ENCODE assay signal across 1 cellular context in the genomic region with DNA sequence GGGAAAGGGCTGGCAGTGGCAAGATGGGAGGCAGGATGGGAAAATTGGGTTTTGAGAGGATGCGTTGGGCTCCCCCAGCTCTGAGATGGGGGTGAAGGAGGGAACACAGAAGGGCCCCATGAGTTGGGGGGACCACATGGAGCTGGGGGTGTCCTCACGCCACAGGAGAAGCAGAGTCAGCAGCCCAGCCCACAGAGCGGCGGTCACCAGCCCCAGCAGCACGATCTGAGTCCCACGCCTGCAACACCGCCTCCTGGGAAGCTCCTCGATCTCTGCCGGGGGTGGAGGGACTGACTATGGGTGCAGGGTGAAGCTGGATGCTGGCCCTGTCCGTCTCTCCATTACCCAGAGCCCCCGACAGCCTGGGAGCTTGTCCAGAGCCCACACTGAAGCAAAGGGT.
TF ChIP-seq lines count a peak whose summit lies in the region.

No MANE protein-coding gene starts in this region.

TF ChIP-seq in GM12878, 131 proteins besides CTCF, POLR2A, EP300 and RAD21:
- TF ChIP-seq IKZF1 (conservative IDR thresholded peaks at IDR 0.05) = peak; percentile 53
- TF ChIP-seq MEF2A (IDR thresholded peaks at IDR 0.05; ENCODE audit: insufficient read depth, low read depth, low read length) = no peak
- TF ChIP-seq BHLHE40 (IDR thresholded peaks at IDR 0.05; ENCODE audit: borderline replicate concordance in 1 of 2, low read depth in 2 of 2, low read length in 1 of 2) = peak in 1 of 2 experiments; percentile 61; a peak in 1 of 4 replicates
- TF ChIP-seq, protein P1, sequence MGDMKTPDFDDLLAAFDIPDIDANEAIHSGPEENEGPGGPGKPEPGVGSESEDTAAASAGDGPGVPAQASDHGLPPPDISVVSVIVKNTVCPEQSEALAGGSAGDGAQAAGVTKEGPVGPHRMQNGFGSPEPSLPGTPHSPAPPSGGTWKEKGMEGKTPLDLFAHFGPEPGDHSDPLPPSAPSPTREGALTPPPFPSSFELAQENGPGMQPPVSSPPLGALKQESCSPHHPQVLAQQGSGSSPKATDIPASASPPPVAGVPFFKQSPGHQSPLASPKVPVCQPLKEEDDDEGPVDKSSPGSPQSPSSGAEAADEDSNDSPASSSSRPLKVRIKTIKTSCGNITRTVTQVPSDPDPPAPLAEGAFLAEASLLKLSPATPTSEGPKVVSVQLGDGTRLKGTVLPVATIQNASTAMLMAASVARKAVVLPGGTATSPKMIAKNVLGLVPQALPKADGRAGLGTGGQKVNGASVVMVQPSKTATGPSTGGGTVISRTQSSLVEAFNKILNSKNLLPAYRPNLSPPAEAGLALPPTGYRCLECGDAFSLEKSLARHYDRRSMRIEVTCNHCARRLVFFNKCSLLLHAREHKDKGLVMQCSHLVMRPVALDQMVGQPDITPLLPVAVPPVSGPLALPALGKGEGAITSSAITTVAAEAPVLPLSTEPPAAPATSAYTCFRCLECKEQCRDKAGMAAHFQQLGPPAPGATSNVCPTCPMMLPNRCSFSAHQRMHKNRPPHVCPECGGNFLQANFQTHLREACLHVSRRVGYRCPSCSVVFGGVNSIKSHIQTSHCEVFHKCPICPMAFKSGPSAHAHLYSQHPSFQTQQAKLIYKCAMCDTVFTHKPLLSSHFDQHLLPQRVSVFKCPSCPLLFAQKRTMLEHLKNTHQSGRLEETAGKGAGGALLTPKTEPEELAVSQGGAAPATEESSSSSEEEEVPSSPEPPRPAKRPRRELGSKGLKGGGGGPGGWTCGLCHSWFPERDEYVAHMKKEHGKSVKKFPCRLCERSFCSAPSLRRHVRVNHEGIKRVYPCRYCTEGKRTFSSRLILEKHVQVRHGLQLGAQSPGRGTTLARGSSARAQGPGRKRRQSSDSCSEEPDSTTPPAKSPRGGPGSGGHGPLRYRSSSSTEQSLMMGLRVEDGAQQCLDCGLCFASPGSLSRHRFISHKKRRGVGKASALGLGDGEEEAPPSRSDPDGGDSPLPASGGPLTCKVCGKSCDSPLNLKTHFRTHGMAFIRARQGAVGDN (IDR thresholded peaks at IDR 0.05) = 0 out of 2 replicates have a peak, but pooled peaks have one; percentile 51
- TF ChIP-seq GATAD2B (conservative IDR thresholded peaks at IDR 0.05; ENCODE audit: low read depth) = peak; percentile 21; the same call in 1 of the 2 replicates
